ENCODE assay signal across 8 cellular contexts in genomic region chr22:46737976-46738641, GRCh38. TPM values are rescaled to one million over a fixed set of nuclear protein-coding genes. Genes with fewer than 3 reads are reported as not detected.
A peak's percentile ranks its signal among the peaks of the same experiment; 100 is the strongest.
DNase-seq lines count a peak whose midpoint lies in the region; ATAC-seq, FAIRE-seq and TF ChIP-seq lines count a peak whose summit lies in the region.

Gene CERK (minus strand): TSS chr22:46738252. CDS start chr22:46738148, 104 bp downstream.

- H3K4me1 ChIP-seq in A549 (peaks cover 32% of the 10 kb centered on the region), right cardiac atrium (ENCODE audit: control insufficient read depth, insufficient read depth, low read length) (peaks cover 21% of the 10 kb centered on the region)

- no peaks in the 10 kb centered on the region for H3K27me3 ChIP-seq in right cardiac atrium (ENCODE audit: control insufficient read depth, insufficient read depth)

- intact Hi-C loops in right cardiac atrium (cut with DNase I): loop anchor here in 1 of 4 donors (10.0 kb wide), 1 partner anchor 163 kb away; no protein-coding TSS in a partner anchor

- in situ Hi-C loops in KBM-7 (cut with MboI; ENCODE audit: low pct_unique_long_range_greater_than_20kb, low sequenced_read_pairs): no loop called here
- in situ Hi-C loops in astrocyte of the cerebellum (cut with HindIII; ENCODE audit: low sequenced_read_pairs): no loop called here

- H3K27ac ChIP-seq in A549: peak within 1 kb of the TSS; percentile 94 to 99
- H3K27ac ChIP-seq in right cardiac atrium (ENCODE audit: low read length): peak within 1 kb of the TSS; percentile 97

- WGBS in A549 (ENCODE audit: missing lambda C conversion rate): no CpG with 5 or more reads among the region's 99 CpGs
- WGBS in right cardiac atrium: under 1% methylated on average over 96 of the region's 99 CpGs

- H3K4me3 ChIP-seq in A549: peak within 1 kb of the TSS; percentile 96
- peak within 1 kb of the TSS; percentile 71 for H3K4me3 ChIP-seq in astrocyte of the cerebellum (ENCODE audit: low read depth, low read length)
- peak within 1 kb of the TSS; percentile 98 for H3K4me3 ChIP-seq in right cardiac atrium (ENCODE audit: low read length)

- peak; percentile 25; the same call in 1 of the 2 replicates for TF ChIP-seq POLR2A in A549 (IDR thresholded peaks at IDR 0.05; ENCODE audit: low read length)

- no peak for FAIRE-seq in A549 (lab: Jason Lieb, UNC)

- POLR2A ChIA-PET in A549 (lab: Yijun Ruan, JAX): interaction anchor here (2.3 kb wide), 1 partner anchor 24 kb away, joined by 28 read pairs; the partner anchor contains the start of gene TBC1D22A

- H3K36me3 Mint-ChIP-seq in T-helper 2 cell treated with Interferon-gamma antibody and Interleukin-4, amounts not matched to agents 5 μg/mL and 100 μg/mL, for 36 hours (ENCODE audit: low read depth): peaks cover 11% of the 10 kb centered on the region
- H3K36me3 Mint-ChIP-seq in progenitor cell of endocrine pancreas (ENCODE audit: insufficient read depth): no peaks in the 10 kb centered on the region

- TF ChIP-seq RAD21 in A549 (conservative IDR thresholded peaks at IDR 0.05 in 1 of 2, IDR thresholded peaks at IDR 0.05 in 1 of 2): no peak

- H3K9me3 ChIP-seq in A549 (no peaks in the 10 kb centered on the region), right cardiac atrium (ENCODE audit: control insufficient read depth, low read length) (no peaks in the 10 kb centered on the region)

- H3K27me3 Mint-ChIP-seq in T-helper 2 cell treated with Interferon-gamma antibody and Interleukin-4, amounts not matched to agents 5 μg/mL and 100 μg/mL, for 36 hours (ENCODE audit: low read depth): no peaks in the 10 kb centered on the region
- no peaks in the 10 kb centered on the region for H3K27me3 Mint-ChIP-seq in progenitor cell of endocrine pancreas

- peaks cover 6% of the 10 kb centered on the region for H3K9me3 Mint-ChIP-seq in T-helper 2 cell treated with Interferon-gamma antibody and Interleukin-4, amounts not matched to agents 5 μg/mL and 100 μg/mL, for 36 hours
- no peaks in the 10 kb centered on the region for H3K9me3 Mint-ChIP-seq in progenitor cell of endocrine pancreas (ENCODE audit: low read depth)

- ATAC-seq in A549: peak; percentile 62 to 68
- peak; percentile 50 for ATAC-seq in GM18867 (IDR thresholded peaks at IDR 0.05; ENCODE audit: unreplicated experiment)
- ATAC-seq in right cardiac atrium: peak; percentile 82 to 85

- TF ChIP-seq EP300 in A549 (IDR thresholded peaks at IDR 0.05): no peak

- peak within 1 kb of the TSS; percentile 98 for H3K4me3 Mint-ChIP-seq in T-helper 2 cell treated with Interferon-gamma antibody and Interleukin-4, amounts not matched to agents 5 μg/mL and 100 μg/mL, for 36 hours
- H3K4me3 Mint-ChIP-seq in progenitor cell of endocrine pancreas (ENCODE audit: low read depth): peak within 1 kb of the TSS; percentile 85

- no peak for TF ChIP-seq CTCF in A549 (IDR thresholded peaks at IDR 0.05)
- TF ChIP-seq CTCF in astrocyte of the cerebellum (IDR thresholded peaks at IDR 0.05; ENCODE audit: low read depth, low read length, missing control alignments): no peak
- no peak for TF ChIP-seq CTCF in progenitor cell of endocrine pancreas (IDR thresholded peaks at IDR 0.05; ENCODE audit: unreplicated experiment)

- H3K4me1 Mint-ChIP-seq in T-helper 2 cell treated with Interferon-gamma antibody and Interleukin-4, amounts not matched to agents 5 μg/mL and 100 μg/mL, for 36 hours (ENCODE audit: low read depth): peaks cover 29% of the 10 kb centered on the region
- H3K4me1 Mint-ChIP-seq in progenitor cell of endocrine pancreas (ENCODE audit: low read depth): peaks cover 26% of the 10 kb centered on the region

- CTCF ChIA-PET in A549 (lab: Yijun Ruan, JAX): interaction anchor here (0.9 to 2.7 kb wide), 10 partner anchors 12 to 65 kb away, joined by 3 to 29 read pairs (median 8); no protein-coding TSS in a partner anchor

- H3K27ac Mint-ChIP-seq in T-helper 2 cell treated with Interferon-gamma antibody and Interleukin-4, amounts not matched to agents 5 μg/mL and 100 μg/mL, for 36 hours: peak within 1 kb of the TSS; percentile 95
- H3K27ac Mint-ChIP-seq in progenitor cell of endocrine pancreas: peak within 1 kb of the TSS; percentile 91

- H3K4me2 ChIP-seq in A549: peak within 1 kb of the TSS; percentile 81

- DNase-seq in A549 (ENCODE audit: low read depth in 1 of 2, low spot score in 1 of 2) (peak; percentile 31 to 41), KBM-7 (peak; percentile 31), astrocyte of the cerebellum (ENCODE audit: low read depth) (no peak), right cardiac atrium (peak; percentile 84 to 96 (median 90)), progenitor cell of endocrine pancreas (ENCODE audit: low spot score, unreplicated experiment) (peak; percentile 34), NCI-H446 treated with DMSO at 0.1 percent for 48 hours (lab: John Stamatoyannopoulos, UW) (no peak)
- peak; percentile 68 for DNase-seq in T-helper 2 cell treated with Interferon-gamma antibody and Interleukin-4, amounts not matched to agents 5 μg/mL and 100 μg/mL, for 36 hours (ENCODE audit: low spot score)

TF ChIP-seq in A549, 52 proteins besides CTCF, POLR2A, EP300 and RAD21:
- TF ChIP-seq BCL3 (IDR thresholded peaks at IDR 0.05) (no peak), PHF8 (IDR thresholded peaks at IDR 0.05; ENCODE audit: borderline replicate concordance, low read depth) (peak; percentile 26; the same call in 1 of the 2 replicates), JUN (IDR thresholded peaks at IDR 0.05) (peak in 1 of 2 experiments; percentile 52; a peak in 2 of 5 replicates)

RNA-seq across cellular contexts. Expression of gene CERK, which starts in this region (rescaled TPM):
- polyA plus RNA-seq in A549 (2011; rRNA removed): 13.1 and 17.7 TPM in 2 replicates
- polyA plus RNA-seq in A549 (2012; cell fraction: cytosol; rRNA removed): 9.7 and 12.6 TPM in 2 replicates
- 9.7 and 13.4 TPM in 2 replicates for polyA plus RNA-seq in A549 (2012; cell fraction: nucleus; rRNA removed)
- polyA plus RNA-seq in A549 (2017; fragmentation: RNase III; extraction: RNeasy Plus Mini Kit Qiagen cat#74134 plus additional on column Dnase treatment): 13.8 to 15.6 TPM (median 15.6 TPM) in 3 replicates
- polyA minus RNA-seq in A549 (2011; rRNA and poly(A)+ RNA removed): 16.0 and 23.4 TPM in 2 replicates
- total RNA-seq in right cardiac atrium: 10 to 100 TPM; 59.5 to 83.5 (median 68.7) TPM
- polyA plus RNA-seq in right cardiac atrium: 32.6 TPM
- 59.2 and 62.0 TPM in 2 replicates for total RNA-seq in progenitor cell of endocrine pancreas

Comparison
In these comparisons a context has a peak if more than half of its experiments do, and no peak if none do; other contexts are left out.
1. DNase-seq: peak in A549 (2 of 2), KBM-7 (single experiment), T-helper 2 cell treated with Interferon-gamma antibody and Interleukin-4, amounts not matched to agents 5 μg/mL and 100 μg/mL, for 36 hours (single experiment), right cardiac atrium (3 of 3) and progenitor cell of endocrine pancreas (single experiment); none in astrocyte of the cerebellum (single experiment) and NCI-H446 treated with DMSO at 0.1 percent for 48 hours (single experiment).
2. Peak in every context shown above with its lines, with median percentiles within 50 percentile points of each other: ATAC-seq and H3K4me3 ChIP-seq.